ENCODE assay signal across 1 cellular context in the genomic region with DNA sequence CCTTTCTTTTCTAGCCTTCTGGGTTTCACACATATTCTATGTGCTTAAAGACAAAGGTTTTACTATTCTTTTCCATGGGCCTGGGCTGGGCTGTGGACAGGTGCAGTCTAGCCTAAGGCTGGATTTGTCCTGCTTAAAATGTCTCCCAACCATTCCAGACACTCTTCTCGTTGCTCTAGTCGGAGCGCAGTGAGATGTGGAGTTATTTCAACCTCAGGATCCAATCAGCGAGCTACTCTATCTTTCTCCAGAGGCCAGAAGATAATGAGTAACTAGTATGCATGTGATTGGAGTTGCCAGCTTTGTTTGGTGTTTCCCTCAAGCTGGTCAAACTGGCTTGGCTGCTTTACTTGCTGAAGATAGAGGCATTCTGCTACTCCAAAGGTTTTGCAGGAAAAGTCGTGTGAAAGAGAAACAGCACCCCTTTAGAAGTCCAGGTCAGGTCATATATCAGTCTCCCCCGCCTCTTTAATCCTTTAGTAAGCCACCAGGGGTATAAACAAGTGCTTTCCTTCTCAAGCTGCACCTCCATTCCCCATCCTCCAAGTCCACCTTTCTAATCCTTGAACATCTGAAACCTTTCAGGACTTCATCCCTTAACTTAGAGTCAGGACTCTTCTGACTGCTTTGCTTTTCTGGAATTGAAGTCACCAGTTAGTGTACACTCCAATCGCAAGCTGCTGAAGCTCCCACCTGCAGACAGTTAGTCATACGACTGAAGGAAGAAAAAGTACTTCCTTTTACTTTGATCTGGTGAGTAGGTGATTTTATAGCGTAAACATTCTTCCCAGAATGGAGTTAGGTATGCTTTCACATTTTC.
A peak's percentile ranks its signal among the peaks of the same experiment; 100 is the strongest.
TF ChIP-seq lines count a peak whose summit lies in the region.

No MANE protein-coding gene starts in this region.

TF ChIP-seq in liver, 16 proteins besides CTCF, POLR2A, EP300 and RAD21 (continued from another document):
- TF ChIP-seq RXRA (IDR thresholded peaks at IDR 0.05), result peak in 1 of 2 donors; percentile 20
- TF ChIP-seq GABPA (IDR thresholded peaks at IDR 0.05 in 1 of 2, conservative IDR thresholded peaks at IDR 0.05 in 1 of 2), result no peak
- peak; percentile 82 for TF ChIP-seq TAF1 (conservative IDR thresholded peaks at IDR 0.05)
- no peak for TF ChIP-seq EGR1 (IDR thresholded peaks at IDR 0.05; ENCODE audit: low read depth in 2 of 2)
- TF ChIP-seq NR2F2 (IDR thresholded peaks at IDR 0.05), result no peak
- peak; percentile 13 for TF ChIP-seq HNF4G (IDR thresholded peaks at IDR 0.05)
- TF ChIP-seq FOXA1 (IDR thresholded peaks at IDR 0.05), result no peak
